ENCODE assay signal across 9 cellular contexts in the genomic region with DNA sequence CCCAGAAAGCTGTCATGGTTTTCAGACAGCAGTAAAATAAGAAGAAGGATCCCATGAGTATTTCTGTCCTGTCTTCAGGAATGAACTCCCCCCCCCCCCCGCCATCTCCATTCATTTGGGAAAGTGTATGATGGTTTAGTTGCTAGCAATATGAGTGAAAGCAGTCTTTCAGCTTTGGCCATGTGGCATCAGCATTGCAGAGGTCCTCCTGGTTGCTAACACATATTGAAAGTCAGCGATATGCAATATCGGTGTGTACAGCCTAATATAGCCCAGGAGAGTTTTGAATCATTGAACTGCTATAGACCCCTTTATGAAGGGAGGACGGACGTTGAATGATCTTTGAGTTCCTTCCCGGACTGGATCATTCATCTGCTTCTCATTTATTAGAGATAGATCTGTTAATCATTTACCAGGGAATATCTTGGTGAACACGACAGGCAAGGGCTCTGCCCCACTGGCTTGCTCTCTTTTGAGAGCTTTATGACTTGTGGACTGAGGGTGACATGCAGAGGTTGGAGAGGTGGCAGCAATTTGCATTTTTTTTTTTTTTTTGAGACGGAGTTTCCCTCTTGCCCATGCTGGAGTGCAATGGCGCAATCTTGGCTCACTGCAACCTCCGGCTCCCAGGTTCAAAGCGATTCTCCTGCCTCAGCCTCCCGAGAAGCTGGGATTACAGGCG. TPM values are rescaled to one million over a fixed set of nuclear protein-coding genes. Genes with fewer than 3 reads are reported as not detected.
DNase-seq lines count a peak whose midpoint lies in the region; ATAC-seq and TF ChIP-seq lines count a peak whose summit lies in the region.
"Had no signal": no experiment of that assay in that cellular context is flagged by ENCODE, and none has a peak within 500 bp of the region (broad histone marks: within the 10 kb centered on the region; RNA-seq: fewer than 3 reads in every experiment).

No MANE protein-coding gene starts in this region.

- no peaks in the 10 kb centered on the region for H3K9me3 ChIP-seq in ES-I3 (ENCODE audit: control insufficient read depth, insufficient read depth, low read length)
- no peaks in the 10 kb centered on the region for H3K9me3 ChIP-seq in PC-3 (ENCODE audit: low read length)
- no peaks in the 10 kb centered on the region for H3K9me3 ChIP-seq in prostate gland

- H3K9ac ChIP-seq in ES-I3 (ENCODE audit: low read depth, low read length) (peak overlapping the region; percentile 78; the same call in 1 of the 2 replicates), PC-3 (ENCODE audit: low read length) (peak overlapping the region; percentile 99)

- intact Hi-C loops in PC-3 (cut with micrococcal nuclease) (no loop called here), prostate gland (cut with DNase I) (no loop called here)

- H3K4me1 ChIP-seq in ES-I3 (ENCODE audit: insufficient read depth, low read length) (peaks cover 4% of the 10 kb centered on the region; the same call in 1 of the 2 replicates), PC-3 (ENCODE audit: insufficient read depth, low read length) (peaks cover 13% of the 10 kb centered on the region), prostate gland (replicated peaks) (no peaks in the 10 kb centered on the region)

- H2AFZ ChIP-seq in PC-3 (ENCODE audit: low read length): no peak overlapping the region

- 82% methylated on average over 13 of the region's 13 CpGs for WGBS in prostate gland

- no peaks in the 10 kb centered on the region for H3K27me3 ChIP-seq in PC-3 (ENCODE audit: low read length)
- no peaks in the 10 kb centered on the region for H3K27me3 ChIP-seq in prostate gland (replicated peaks; ENCODE audit: insufficient read depth)

- no peak for TF ChIP-seq CTCF in PC-3 (conservative IDR thresholded peaks at IDR 0.05; ENCODE audit: low read depth, low read length)
- TF ChIP-seq CTCF in epithelial cell of esophagus (IDR thresholded peaks at IDR 0.05; ENCODE audit: insufficient read depth, low read depth, low read length, missing control alignments): no peak
- TF ChIP-seq CTCF in prostate gland (IDR thresholded peaks at IDR 0.05): no peak

- TF ChIP-seq POLR2A in prostate gland (IDR thresholded peaks at IDR 0.05): no peak

- no peaks in the 10 kb centered on the region for H4K20me1 ChIP-seq in PC-3 (ENCODE audit: low read length)

- CTCF ChIA-PET in PC-3 (lab: Charles Lee): no interaction called here

- H3K79me2 ChIP-seq in PC-3 (ENCODE audit: low read length): peaks cover 61% of the 10 kb centered on the region

- POLR2A ChIA-PET in PC-3 (lab: Charles Lee; ENCODE audit: unreplicated experiment): no interaction called here

- peak overlapping the region; percentile 96 for H3K4me2 ChIP-seq in PC-3 (ENCODE audit: low read length)

- H3K27ac ChIP-seq in PC-3 (ENCODE audit: low read length) (no peak overlapping the region), prostate gland (no peak overlapping the region)

- H3K4me3 ChIP-seq in PC-3 (ENCODE audit: low read length) (peak overlapping the region; percentile 98), epithelial cell of esophagus (ENCODE audit: low read length) (peak overlapping the region; percentile 89), prostate gland (peak overlapping the region; percentile 74 to 98)

- peaks cover 8% of the 10 kb centered on the region; the same call in 1 of the 2 replicates for H3K36me3 ChIP-seq in ES-I3 (ENCODE audit: insufficient read depth, low read length)
- H3K36me3 ChIP-seq in PC-3 (ENCODE audit: low read depth, low read length): peaks cover 5% of the 10 kb centered on the region; the same call in 1 of the 2 replicates
- no peaks in the 10 kb centered on the region for H3K36me3 ChIP-seq in prostate gland

- no peak for ATAC-seq in PC-3

- TSS peak; percentile 68 for BruUV-seq in PC-3 (replicated peaks; lab: Mats Ljungman, UMichigan)

- H3K9me2 ChIP-seq in PC-3 (replicated peaks; ENCODE audit: low read length): no peaks in the 10 kb centered on the region

- H3F3A ChIP-seq in PC-3 (ENCODE audit: low read length, unreplicated experiment): no peaks in the 10 kb centered on the region

- DNase-seq in PC-3: no peak
- no peak for DNase-seq in epithelial cell of esophagus (ENCODE audit: low read depth)
- DNase-seq in prostate gland (ENCODE audit: low spot score): no peak
- DNase-seq in activated gamma-delta T cell (lab: John Stamatoyannopoulos, UW): no peak
- no peak for DNase-seq in D341Med (ENCODE audit: low spot score)
- DNase-seq in A172 (ENCODE audit: low spot score): no peak
- DNase-seq in NCI-H187 treated with DMSO at 0.1 percent for 48 hours (lab: John Stamatoyannopoulos, UW): no peak
- DNase-seq: NCI-H146 had no signal

RNA-seq across cellular contexts. Expression of gene DEF8, which starts 25.2 kb away (rescaled TPM):
- total RNA-seq in PC-3 (2014; rRNA removed) (128 and 139 TPM in 2 replicates), prostate gland (10 to 100 TPM; 63.9 to 79.9 TPM)
- 116 and 146 TPM in 2 replicates for total RNA-seq in A172 (2014; rRNA removed; shearing (Covaris generic))

RNA-seq across cellular contexts. Expression of gene DBNDD1, which starts 45.5 kb away (rescaled TPM):
- total RNA-seq in PC-3 (2014; rRNA removed) (19.2 and 21.1 TPM in 2 replicates), prostate gland (1 to 10 TPM; 5.3 to 7.7 TPM)
- total RNA-seq in A172 (2014; rRNA removed; shearing (Covaris generic)): 28.9 and 30.1 TPM in 2 replicates

RNA-seq across cellular contexts. Expression of gene TUBB3, which starts 50.7 kb away (rescaled TPM):
- total RNA-seq in PC-3 (2014; rRNA removed) (159 and 199 TPM in 2 replicates), prostate gland (10 to 100 TPM in 1 of 2 donors, under 1 TPM in 1; 0.82 to 20.7 TPM)
- total RNA-seq in A172 (2014; rRNA removed; shearing (Covaris generic)): 743 and 810 TPM in 2 replicates

RNA-seq across cellular contexts. Expression of gene MC1R, which starts 55.1 kb away (rescaled TPM):
- total RNA-seq in PC-3 (2014; rRNA removed) (4.2 and 6.1 TPM in 2 replicates), prostate gland (10 to 100 TPM in 1 of 2 donors, 1 to 10 TPM in 1; 5.6 to 22.5 TPM)
- total RNA-seq in A172 (2014; rRNA removed; shearing (Covaris generic)): 7.2 and 9.8 TPM in 2 replicates
